In the genomic region with DNA sequence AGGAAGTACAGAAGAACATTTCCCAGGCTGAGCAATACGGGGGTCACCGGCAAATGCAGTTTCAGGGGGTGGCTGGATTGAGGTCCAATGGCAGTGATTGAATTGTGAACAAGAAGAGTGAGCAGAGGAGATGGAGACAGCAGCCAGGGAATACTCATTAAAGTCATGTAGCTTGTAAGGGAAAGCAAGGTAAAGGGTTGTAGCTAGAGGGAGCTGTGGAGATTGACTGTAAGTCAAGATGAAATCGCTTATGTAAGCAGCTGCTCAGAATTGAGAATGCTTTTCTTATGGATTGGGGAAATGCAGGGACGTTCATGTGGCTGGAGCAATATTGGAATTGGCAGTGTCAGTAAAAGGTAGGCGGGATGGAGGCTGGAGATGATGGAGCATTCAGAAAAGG, we compare ENCODE assay signal across 8 cellular contexts.
DNase-seq lines count a peak whose midpoint lies in the region; TF ChIP-seq lines count a peak whose summit lies in the region.

No MANE protein-coding gene starts in this region.

- DNase-seq in D341Med (ENCODE audit: low spot score) (peak; percentile 51), HEK293T (ENCODE audit: extremely low spot score) (peak; percentile 36), adipocyte (ENCODE audit: low read depth) (peak; percentile 56), NCI-H128 (lab: John Stamatoyannopoulos, UW; ENCODE audit: unreplicated experiment) (no peak), GDM1 (lab: John Stamatoyannopoulos, UW) (no peak), NCI-H510A (lab: John Stamatoyannopoulos, UW) (no peak)
- DNase-seq in NK-92 treated with Interleukin-12 subunit alpha and Interleukin-12 subunit beta, amount 100 ng/mL, for 24 hours (lab: John Stamatoyannopoulos, UW), result no peak

- H3K27me3 ChIP-seq in adipocyte (replicated peaks; ENCODE audit: control insufficient read depth, insufficient read depth, low read length) (peaks cover 35% of the 10 kb centered on the region), liver (ENCODE audit: control insufficient read depth in 4 of 4, insufficient read depth in 4 of 4, low read length in 3 of 4) (peaks cover 0 to 2% (median 0%) of the 10 kb centered on the region in 4 donors)

- H3K36me3 ChIP-seq in adipocyte (ENCODE audit: control insufficient read depth, insufficient read depth, low read length, severe bottlenecking) (no peaks in the 10 kb centered on the region), liver (ENCODE audit: control insufficient read depth in 4 of 4, insufficient read depth in 3 of 4, low read depth in 1 of 4, low read length in 3 of 4) (no peaks in the 10 kb centered on the region)

- H3K4me3 ChIP-seq in adipocyte (ENCODE audit: low read length) (no peak overlapping the region), liver (ENCODE audit: low read depth in 1 of 3, low read length in 3 of 3) (no peak overlapping the region)

- H3K9me3 ChIP-seq in adipocyte (ENCODE audit: control insufficient read depth, low read length) (no peaks in the 10 kb centered on the region), liver (ENCODE audit: control insufficient read depth in 4 of 4, low read length in 3 of 4) (no peaks in the 10 kb centered on the region)

- H3K9ac ChIP-seq in adipocyte (ENCODE audit: low read length), result no peak overlapping the region
- H3K9ac ChIP-seq in liver (ENCODE audit: low read depth in 1 of 2, low read length in 2 of 2), result no peak overlapping the region

- peak; percentile 38 to 57 for TF ChIP-seq RAD21 in liver (IDR thresholded peaks at IDR 0.05)

- POLR2A ChIA-PET in HEK293T (lab: Yijun Ruan, JAX), result no interaction called here

- peaks cover 17% of the 10 kb centered on the region for H3K4me1 ChIP-seq in adipocyte (ENCODE audit: control insufficient read depth, insufficient read depth, low read length)
- H3K4me1 ChIP-seq in liver (ENCODE audit: control insufficient read depth in 4 of 4, insufficient read depth in 4 of 4, low read length in 3 of 4), result no peaks in the 10 kb centered on the region

- 46% methylated on average over 5 of the region's 5 CpGs for WGBS in liver

- CTCF ChIA-PET in HEK293T (lab: Yijun Ruan, JAX), result interaction anchor here (0.6 to 2.3 kb wide), 4 partner anchors 16 to 318 kb away, joined by 3 to 9 read pairs (median 3); no protein-coding TSS in a partner anchor

- TF ChIP-seq CTCF in liver (IDR thresholded peaks at IDR 0.05; ENCODE audit: low read depth, low read length, missing input control), result peak; percentile 25

- no peak overlapping the region for H3K27ac ChIP-seq in liver (ENCODE audit: low read depth in 1 of 2, low read length in 2 of 2)

TF ChIP-seq in HEK293T, 16 proteins besides CTCF, POLR2A, EP300 and RAD21:
- no peak for TF ChIP-seq FOXK2 (IDR thresholded peaks at IDR 0.05)
- TF ChIP-seq LEF1 (IDR thresholded peaks at IDR 0.05; ENCODE audit: borderline replicate concordance), result no peak
- TF ChIP-seq, protein P1, sequence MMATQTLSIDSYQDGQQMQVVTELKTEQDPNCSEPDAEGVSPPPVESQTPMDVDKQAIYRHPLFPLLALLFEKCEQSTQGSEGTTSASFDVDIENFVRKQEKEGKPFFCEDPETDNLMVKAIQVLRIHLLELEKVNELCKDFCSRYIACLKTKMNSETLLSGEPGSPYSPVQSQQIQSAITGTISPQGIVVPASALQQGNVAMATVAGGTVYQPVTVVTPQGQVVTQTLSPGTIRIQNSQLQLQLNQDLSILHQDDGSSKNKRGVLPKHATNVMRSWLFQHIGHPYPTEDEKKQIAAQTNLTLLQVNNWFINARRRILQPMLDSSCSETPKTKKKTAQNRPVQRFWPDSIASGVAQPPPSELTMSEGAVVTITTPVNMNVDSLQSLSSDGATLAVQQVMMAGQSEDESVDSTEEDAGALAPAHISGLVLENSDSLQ (IDR thresholded peaks at IDR 0.05), result no peak
- TF ChIP-seq BHLHE40 (IDR thresholded peaks at IDR 0.05; ENCODE audit: borderline replicate concordance), result no peak
- TF ChIP-seq HDGF (IDR thresholded peaks at IDR 0.05; ENCODE audit: borderline replicate concordance), result no peak
- TF ChIP-seq L3MBTL2 (conservative IDR thresholded peaks at IDR 0.05), result no peak
- no peak for TF ChIP-seq CTBP1 (IDR thresholded peaks at IDR 0.05; ENCODE audit: borderline replicate concordance)
- no peak for TF ChIP-seq SUZ12 (IDR thresholded peaks at IDR 0.05)
TF ChIP-seq in HEK293T: peak in this region for 0.

TF ChIP-seq in liver, 16 proteins besides CTCF, POLR2A, EP300 and RAD21:
- TF ChIP-seq FOXA2 (IDR thresholded peaks at IDR 0.05) (no peak), YY1 (IDR thresholded peaks at IDR 0.05) (no peak), RXRA (IDR thresholded peaks at IDR 0.05) (no peak), HNF4A (conservative IDR thresholded peaks at IDR 0.05) (no peak), SP1 (IDR thresholded peaks at IDR 0.05) (no peak), JUND (IDR thresholded peaks at IDR 0.05) (no peak), HNF4G (IDR thresholded peaks at IDR 0.05) (no peak), EGR1 (IDR thresholded peaks at IDR 0.05; ENCODE audit: low read depth in 2 of 2) (no peak), GABPA (IDR thresholded peaks at IDR 0.05 in 1 of 2, conservative IDR thresholded peaks at IDR 0.05 in 1 of 2) (no peak), FOXA1 (IDR thresholded peaks at IDR 0.05) (no peak), NR2F2 (IDR thresholded peaks at IDR 0.05) (no peak), TAF1 (conservative IDR thresholded peaks at IDR 0.05) (no peak)
- TF ChIP-seq, protein P2, sequence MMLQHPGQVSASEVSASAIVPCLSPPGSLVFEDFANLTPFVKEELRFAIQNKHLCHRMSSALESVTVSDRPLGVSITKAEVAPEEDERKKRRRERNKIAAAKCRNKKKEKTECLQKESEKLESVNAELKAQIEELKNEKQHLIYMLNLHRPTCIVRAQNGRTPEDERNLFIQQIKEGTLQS (IDR thresholded peaks at IDR 0.05), result no peak
- TF ChIP-seq, protein P3, sequence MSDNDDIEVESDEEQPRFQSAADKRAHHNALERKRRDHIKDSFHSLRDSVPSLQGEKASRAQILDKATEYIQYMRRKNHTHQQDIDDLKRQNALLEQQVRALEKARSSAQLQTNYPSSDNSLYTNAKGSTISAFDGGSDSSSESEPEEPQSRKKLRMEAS (IDR thresholded peaks at IDR 0.05), result no peak
- TF ChIP-seq, protein P4, sequence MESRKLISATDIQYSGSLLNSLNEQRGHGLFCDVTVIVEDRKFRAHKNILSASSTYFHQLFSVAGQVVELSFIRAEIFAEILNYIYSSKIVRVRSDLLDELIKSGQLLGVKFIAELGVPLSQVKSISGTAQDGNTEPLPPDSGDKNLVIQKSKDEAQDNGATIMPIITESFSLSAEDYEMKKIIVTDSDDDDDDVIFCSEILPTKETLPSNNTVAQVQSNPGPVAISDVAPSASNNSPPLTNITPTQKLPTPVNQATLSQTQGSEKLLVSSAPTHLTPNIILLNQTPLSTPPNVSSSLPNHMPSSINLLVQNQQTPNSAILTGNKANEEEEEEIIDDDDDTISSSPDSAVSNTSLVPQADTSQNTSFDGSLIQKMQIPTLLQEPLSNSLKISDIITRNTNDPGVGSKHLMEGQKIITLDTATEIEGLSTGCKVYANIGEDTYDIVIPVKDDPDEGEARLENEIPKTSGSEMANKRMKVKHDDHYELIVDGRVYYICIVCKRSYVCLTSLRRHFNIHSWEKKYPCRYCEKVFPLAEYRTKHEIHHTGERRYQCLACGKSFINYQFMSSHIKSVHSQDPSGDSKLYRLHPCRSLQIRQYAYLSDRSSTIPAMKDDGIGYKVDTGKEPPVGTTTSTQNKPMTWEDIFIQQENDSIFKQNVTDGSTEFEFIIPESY (IDR thresholded peaks at IDR 0.05), result no peak
- TF ChIP-seq, protein P5, sequence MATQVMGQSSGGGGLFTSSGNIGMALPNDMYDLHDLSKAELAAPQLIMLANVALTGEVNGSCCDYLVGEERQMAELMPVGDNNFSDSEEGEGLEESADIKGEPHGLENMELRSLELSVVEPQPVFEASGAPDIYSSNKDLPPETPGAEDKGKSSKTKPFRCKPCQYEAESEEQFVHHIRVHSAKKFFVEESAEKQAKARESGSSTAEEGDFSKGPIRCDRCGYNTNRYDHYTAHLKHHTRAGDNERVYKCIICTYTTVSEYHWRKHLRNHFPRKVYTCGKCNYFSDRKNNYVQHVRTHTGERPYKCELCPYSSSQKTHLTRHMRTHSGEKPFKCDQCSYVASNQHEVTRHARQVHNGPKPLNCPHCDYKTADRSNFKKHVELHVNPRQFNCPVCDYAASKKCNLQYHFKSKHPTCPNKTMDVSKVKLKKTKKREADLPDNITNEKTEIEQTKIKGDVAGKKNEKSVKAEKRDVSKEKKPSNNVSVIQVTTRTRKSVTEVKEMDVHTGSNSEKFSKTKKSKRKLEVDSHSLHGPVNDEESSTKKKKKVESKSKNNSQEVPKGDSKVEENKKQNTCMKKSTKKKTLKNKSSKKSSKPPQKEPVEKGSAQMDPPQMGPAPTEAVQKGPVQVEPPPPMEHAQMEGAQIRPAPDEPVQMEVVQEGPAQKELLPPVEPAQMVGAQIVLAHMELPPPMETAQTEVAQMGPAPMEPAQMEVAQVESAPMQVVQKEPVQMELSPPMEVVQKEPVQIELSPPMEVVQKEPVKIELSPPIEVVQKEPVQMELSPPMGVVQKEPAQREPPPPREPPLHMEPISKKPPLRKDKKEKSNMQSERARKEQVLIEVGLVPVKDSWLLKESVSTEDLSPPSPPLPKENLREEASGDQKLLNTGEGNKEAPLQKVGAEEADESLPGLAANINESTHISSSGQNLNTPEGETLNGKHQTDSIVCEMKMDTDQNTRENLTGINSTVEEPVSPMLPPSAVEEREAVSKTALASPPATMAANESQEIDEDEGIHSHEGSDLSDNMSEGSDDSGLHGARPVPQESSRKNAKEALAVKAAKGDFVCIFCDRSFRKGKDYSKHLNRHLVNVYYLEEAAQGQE (IDR thresholded peaks at IDR 0.05), result no peak

Comparison
In these comparisons a context has a peak if more than half of its experiments do, and no peak if none do; other contexts are left out.
1. DNase-seq: peak in D341Med (single experiment), HEK293T (single experiment) and adipocyte (single experiment); none in NCI-H128 (single experiment), GDM1 (single experiment), NK-92 treated with Interleukin-12 subunit alpha and Interleukin-12 subunit beta, amount 100 ng/mL, for 24 hours (single experiment) and NCI-H510A (single experiment).